ENCODE assay signal across 23 cellular contexts in genomic region chr1:22387888-22388564, GRCh38.
DNase-seq lines count a peak whose midpoint lies in the region; ATAC-seq and TF ChIP-seq lines count a peak whose summit lies in the region.
"Had no signal": no experiment of that assay in that cellular context is flagged by ENCODE, and none has a peak within 500 bp of the region (broad histone marks: within the 10 kb centered on the region; RNA-seq: fewer than 3 reads in every experiment).

No MANE protein-coding gene starts in this region.

- POLR2A ChIA-PET in HEK293T (lab: Yijun Ruan, JAX) = no interaction called here

- H3K4me3 ChIP-seq in epithelial cell of esophagus (ENCODE audit: low read length) = no peak overlapping the region
- no peak overlapping the region for H3K4me3 ChIP-seq in brain microvascular endothelial cell (ENCODE audit: low read depth, low read length)
- H3K4me3 ChIP-seq: body of pancreas, heart right ventricle, vagina had no signal

- CTCF ChIA-PET in HEK293T (lab: Yijun Ruan, JAX) = no interaction called here

- no peaks in the 10 kb centered on the region for H3K9me3 Mint-ChIP-seq in activated T-helper 2 cell treated with anti-CD3 and anti-CD28 coated beads, Interferon-gamma antibody, Interleukin-2, Interleukin-4, amounts not matched to agents 10 μg/mL and 5 μg/mL and 100 μg/mL, durations not matched to agents 14 hours and 24 hours and 36 hours
- H3K9me3 Mint-ChIP-seq: activated B cell treated with CpG ODN at 0.5 μM for 24 hours; activated naive CD8-positive, alpha-beta T cell treated with anti-CD3 and anti-CD28 coated beads, Interleukin-2, amount 50 U/mL, for 24 hours; endodermal cell; immature natural killer cell; neural crest cell had no signal

- no peak for TF ChIP-seq CTCF in epithelial cell of esophagus (IDR thresholded peaks at IDR 0.05; ENCODE audit: insufficient read depth, low read depth, low read length, missing control alignments)
- no peak for TF ChIP-seq CTCF in brain microvascular endothelial cell (IDR thresholded peaks at IDR 0.05; ENCODE audit: low read depth, low read length, missing control alignments)

- H3K36me3 Mint-ChIP-seq in activated T-helper 2 cell treated with anti-CD3 and anti-CD28 coated beads, Interferon-gamma antibody, Interleukin-2, Interleukin-4, amounts not matched to agents 10 μg/mL and 5 μg/mL and 100 μg/mL, durations not matched to agents 14 hours and 24 hours and 36 hours (ENCODE audit: low read depth) = no peaks in the 10 kb centered on the region
- H3K36me3 Mint-ChIP-seq: immature natural killer cell had no signal

- H3K27me3 ChIP-seq in brain microvascular endothelial cell (replicated peaks) = no peaks in the 10 kb centered on the region
- H3K27me3 ChIP-seq: body of pancreas, vagina had no signal

- intact Hi-C loops in activated T-helper 2 cell treated with anti-CD3 and anti-CD28 coated beads, Interferon-gamma antibody, Interleukin-2, Interleukin-4, amounts not matched to agents 10 μg/mL and 5 μg/mL and 100 μg/mL, durations not matched to agents 14 hours and 24 hours and 36 hours (cut with micrococcal nuclease) = no loop called here

- no peaks in the 10 kb centered on the region for H3K4me1 Mint-ChIP-seq in activated T-helper 2 cell treated with anti-CD3 and anti-CD28 coated beads, Interferon-gamma antibody, Interleukin-2, Interleukin-4, amounts not matched to agents 10 μg/mL and 5 μg/mL and 100 μg/mL, durations not matched to agents 14 hours and 24 hours and 36 hours (ENCODE audit: low read depth)
- H3K4me1 Mint-ChIP-seq: activated B cell treated with CpG ODN at 0.5 μM for 24 hours; activated naive CD8-positive, alpha-beta T cell treated with anti-CD3 and anti-CD28 coated beads, Interleukin-2, amount 50 U/mL, for 24 hours; endodermal cell; immature natural killer cell; neural crest cell had no signal

- no peak overlapping the region for H3K4me3 Mint-ChIP-seq in activated T-helper 2 cell treated with anti-CD3 and anti-CD28 coated beads, Interferon-gamma antibody, Interleukin-2, Interleukin-4, amounts not matched to agents 10 μg/mL and 5 μg/mL and 100 μg/mL, durations not matched to agents 14 hours and 24 hours and 36 hours (ENCODE audit: low read depth)
- H3K4me3 Mint-ChIP-seq: activated B cell treated with CpG ODN at 0.5 μM for 24 hours; activated naive CD8-positive, alpha-beta T cell treated with anti-CD3 and anti-CD28 coated beads, Interleukin-2, amount 50 U/mL, for 24 hours; endodermal cell; immature natural killer cell; neural crest cell had no signal

- no peaks in the 10 kb centered on the region for H3K36me3 ChIP-seq in brain microvascular endothelial cell (replicated peaks)
- H3K36me3 ChIP-seq: heart right ventricle, vagina had no signal

- H3K27me3 Mint-ChIP-seq in activated T-helper 2 cell treated with anti-CD3 and anti-CD28 coated beads, Interferon-gamma antibody, Interleukin-2, Interleukin-4, amounts not matched to agents 10 μg/mL and 5 μg/mL and 100 μg/mL, durations not matched to agents 14 hours and 24 hours and 36 hours (ENCODE audit: low read depth) = no peaks in the 10 kb centered on the region

- no peak overlapping the region for H3K27ac ChIP-seq in brain microvascular endothelial cell
- H3K27ac ChIP-seq: body of pancreas, heart right ventricle, vagina had no signal

- in situ Hi-C loops in brain microvascular endothelial cell (cut with HindIII; ENCODE audit: low pct_ligation_motif_present, low sequenced_read_pairs) = no loop called here

- DNase-seq in HEK293T (ENCODE audit: extremely low spot score) (no peak), epithelial cell of esophagus (ENCODE audit: low read depth) (peak; percentile 46), left lobe of liver (ENCODE audit: low spot score) (no peak), NCI-H1930 (lab: John Stamatoyannopoulos, UW) (no peak), brain microvascular endothelial cell (no peak), NCI-H2196 (lab: John Stamatoyannopoulos, UW; ENCODE audit: unreplicated experiment) (no peak)
- no peak for DNase-seq in activated T-helper 2 cell treated with anti-CD3 and anti-CD28 coated beads, Interferon-gamma antibody, Interleukin-2, Interleukin-4, amounts not matched to agents 10 μg/mL and 5 μg/mL and 100 μg/mL, durations not matched to agents 14 hours and 24 hours and 36 hours (ENCODE audit: low spot score)
- DNase-seq: activated B cell treated with CpG ODN at 0.5 μM for 24 hours; activated CD4-positive, alpha-beta T cell treated with anti-CD3 and anti-CD28 coated beads, Interleukin-2, amount 50 U/mL, for 48 hours; activated CD8-positive, alpha-beta memory T cell treated with anti-CD3 and anti-CD28 coated beads, Interleukin-2, amount 50 U/mL, for 48 hours; activated effector memory CD4-positive, alpha-beta T cell treated with Interleukin-2 at 50 U/mL for 16 hours; activated naive CD8-positive, alpha-beta T cell treated with anti-CD3 and anti-CD28 coated beads, Interleukin-2, amount 50 U/mL, for 24 hours; body of pancreas; cortex of kidney; DMS53; endodermal cell; heart right ventricle; immature natural killer cell; NCI-H1417 treated with DMSO at 0.1 percent for 48 hours; NCI-H524; T1000 had no signal

- no peak overlapping the region for H3K27ac Mint-ChIP-seq in activated T-helper 2 cell treated with anti-CD3 and anti-CD28 coated beads, Interferon-gamma antibody, Interleukin-2, Interleukin-4, amounts not matched to agents 10 μg/mL and 5 μg/mL and 100 μg/mL, durations not matched to agents 14 hours and 24 hours and 36 hours
- H3K27ac Mint-ChIP-seq: activated B cell treated with CpG ODN at 0.5 μM for 24 hours; activated naive CD8-positive, alpha-beta T cell treated with anti-CD3 and anti-CD28 coated beads, Interleukin-2, amount 50 U/mL, for 24 hours; endodermal cell; immature natural killer cell had no signal

- peak; percentile 31 for ATAC-seq in left lobe of liver
- ATAC-seq: activated naive CD8-positive, alpha-beta T cell treated with anti-CD3 and anti-CD28 coated beads, Interleukin-2, amount 50 U/mL, for 24 hours; body of pancreas; heart right ventricle had no signal

TF ChIP-seq in HEK293T, 16 proteins besides CTCF, POLR2A, EP300 and RAD21:
- TF ChIP-seq, protein P1, sequence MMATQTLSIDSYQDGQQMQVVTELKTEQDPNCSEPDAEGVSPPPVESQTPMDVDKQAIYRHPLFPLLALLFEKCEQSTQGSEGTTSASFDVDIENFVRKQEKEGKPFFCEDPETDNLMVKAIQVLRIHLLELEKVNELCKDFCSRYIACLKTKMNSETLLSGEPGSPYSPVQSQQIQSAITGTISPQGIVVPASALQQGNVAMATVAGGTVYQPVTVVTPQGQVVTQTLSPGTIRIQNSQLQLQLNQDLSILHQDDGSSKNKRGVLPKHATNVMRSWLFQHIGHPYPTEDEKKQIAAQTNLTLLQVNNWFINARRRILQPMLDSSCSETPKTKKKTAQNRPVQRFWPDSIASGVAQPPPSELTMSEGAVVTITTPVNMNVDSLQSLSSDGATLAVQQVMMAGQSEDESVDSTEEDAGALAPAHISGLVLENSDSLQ (IDR thresholded peaks at IDR 0.05) = peak; percentile 14; the same call in 1 of the 2 replicates
- TF ChIP-seq LEF1 (IDR thresholded peaks at IDR 0.05; ENCODE audit: borderline replicate concordance) = no peak
